Comparison of ENCODE assay signal across 26 cellular contexts in genomic region chr3:100149130-100149529, GRCh38. TPM values are rescaled to one million over a fixed set of nuclear protein-coding genes. Genes with fewer than 3 reads are reported as not detected.
DNase-seq lines count a peak whose midpoint lies in the region; ATAC-seq, FAIRE-seq and TF ChIP-seq lines count a peak whose summit lies in the region.
"Had no signal": no experiment of that assay in that cellular context is flagged by ENCODE, and none has a peak within 500 bp of the region (broad histone marks: within the 10 kb centered on the region; RNA-seq: fewer than 3 reads in every experiment).

No MANE protein-coding gene starts in this region.

- intact Hi-C loops in HepG2 (cut with micrococcal nuclease; ENCODE audit: unreplicated experiment) (no loop called here), right lobe of liver (cut with DNase I) (no loop called here), ovary (cut with DNase I) (no loop called here)

- H3K4me3 Mint-ChIP-seq in glutamatergic neuron (ENCODE audit: unreplicated experiment) = no peak overlapping the region
- H3K4me3 Mint-ChIP-seq: nephron progenitor cell; stimulated activated memory B cell treated with anti-CD40 and anti-IgM and Interleukin-4, amounts not matched to agents 10 μg/mL and 1 μg/mL and 100 μg/mL, for 72 hours had no signal

- no peak overlapping the region for H3K4me2 ChIP-seq in HepG2 (ENCODE audit: low read depth, low read length)

- H3K36me3 ChIP-seq in HepG2 (replicated peaks in 1 of 2; ENCODE audit: control insufficient read depth in 1 of 2, insufficient read depth in 2 of 2, low read length in 2 of 2) (peaks cover 0 to 11% of the 10 kb centered on the region in 2 experiments; a peak in 2 of 5 replicates), right lobe of liver (no peaks in the 10 kb centered on the region), ovary (no peaks in the 10 kb centered on the region)

- no peak for TF ChIP-seq POLR2A in HepG2 (IDR thresholded peaks at IDR 0.05; ENCODE audit: insufficient read depth in 1 of 2, low read depth in 2 of 2, low read length in 2 of 2)
- TF ChIP-seq POLR2A in right lobe of liver (IDR thresholded peaks at IDR 0.05) = no peak
- no peak for TF ChIP-seq POLR2A in ovary (IDR thresholded peaks at IDR 0.05)

- H3K9ac ChIP-seq in HepG2 (ENCODE audit: insufficient read depth, low read depth, low read length) = no peak overlapping the region

- no peak for FAIRE-seq in HepG2 (lab: Jason Lieb, UNC)
- FAIRE-seq: endothelial cell of umbilical vein, H1, TTC549 had no signal

- H3K27ac ChIP-seq in HepG2 (ENCODE audit: extremely low read length, insufficient read depth, low read length) = no peak overlapping the region
- H3K27ac ChIP-seq in right lobe of liver = no peak overlapping the region
- no peak overlapping the region for H3K27ac ChIP-seq in ovary
- H3K27ac ChIP-seq: SJCRH30 had no signal

- H3K27ac Mint-ChIP-seq in glutamatergic neuron (ENCODE audit: unreplicated experiment) = peak overlapping the region; percentile 39
- H3K27ac Mint-ChIP-seq: stimulated activated memory B cell treated with anti-CD40 and anti-IgM and Interleukin-4, amounts not matched to agents 10 μg/mL and 1 μg/mL and 100 μg/mL, for 72 hours had no signal

- no peak for TF ChIP-seq EP300 in HepG2 (IDR thresholded peaks at IDR 0.05; ENCODE audit: low read depth in 2 of 2, low read length in 2 of 2)
- no peak for TF ChIP-seq EP300 in HepG2 (CRISPR knock-in tag; IDR thresholded peaks at IDR 0.05; ENCODE audit: borderline replicate concordance)
- no peak for TF ChIP-seq EP300 in ovary (IDR thresholded peaks at IDR 0.05)

- POLR2A ChIA-PET in HepG2 (lab: Yijun Ruan, JAX) = no interaction called here

- H3K27me3 ChIP-seq in HepG2 (ENCODE audit: control insufficient read depth in 1 of 2, insufficient read depth in 2 of 2, low read length in 2 of 2) (no peaks in the 10 kb centered on the region), right lobe of liver (no peaks in the 10 kb centered on the region), ovary (no peaks in the 10 kb centered on the region)
- H3K27me3 ChIP-seq: dorsolateral prefrontal cortex, SJCRH30, suprapubic skin had no signal

- ATAC-seq in HepG2 (no peak), right lobe of liver (no peak), HG03108 (IDR thresholded peaks at IDR 0.05; ENCODE audit: unreplicated experiment) (no peak)
- ATAC-seq: stimulated activated memory B cell treated with anti-CD40 and anti-IgM and Interleukin-4, amounts not matched to agents 10 μg/mL and 1 μg/mL and 100 μg/mL, for 72 hours had no signal

- H3K4me1 Mint-ChIP-seq in glutamatergic neuron (ENCODE audit: low read depth, unreplicated experiment) = peaks cover 11% of the 10 kb centered on the region
- H3K4me1 Mint-ChIP-seq: nephron progenitor cell had no signal

- 100% methylated on average over 2 of the region's 2 CpGs for WGBS in HepG2 (ENCODE audit: low lambda C conversion rate)
- 67% methylated on average over 2 of the region's 2 CpGs for WGBS in right lobe of liver (ENCODE audit: insufficient coverage, low coverage, low lambda C conversion rate, missing lambda C conversion rate)
- WGBS in ovary, 3 donors = 69 to 85% (median 77%) methylated on average over 2 of the region's 2 CpGs

- H3K9me3 ChIP-seq in HepG2 (ENCODE audit: low read length) (peaks cover 4% of the 10 kb centered on the region; the same call in 1 of the 2 replicates), right lobe of liver (no peaks in the 10 kb centered on the region), ovary (no peaks in the 10 kb centered on the region)
- H3K9me3 ChIP-seq: SJCRH30, suprapubic skin had no signal

- no peaks in the 10 kb centered on the region for H4K20me1 ChIP-seq in HepG2 (ENCODE audit: insufficient read depth, low read length)

- no TSS peak for BruUV-seq in HepG2 (replicated peaks; lab: Mats Ljungman, UMichigan)

- no peak overlapping the region for H3K4me3 ChIP-seq in HepG2 (replicated peaks in 1 of 3; ENCODE audit: insufficient read depth in 1 of 3, low read depth in 2 of 3, low read length in 3 of 3)
- H3K4me3 ChIP-seq in right lobe of liver = no peak overlapping the region
- no peak overlapping the region for H3K4me3 ChIP-seq in ovary
- H3K4me3 ChIP-seq: dorsolateral prefrontal cortex, SJCRH30, skin epidermis, suprapubic skin had no signal

- H3K36me3 Mint-ChIP-seq in glutamatergic neuron (ENCODE audit: unreplicated experiment) = no peaks in the 10 kb centered on the region

- H3K79me2 ChIP-seq in HepG2 (ENCODE audit: insufficient read depth, low read length) = no peaks in the 10 kb centered on the region

- H3K27me3 Mint-ChIP-seq in glutamatergic neuron (ENCODE audit: unreplicated experiment) = peaks cover 2% of the 10 kb centered on the region
- H3K27me3 Mint-ChIP-seq: stimulated activated memory B cell treated with anti-CD40 and anti-IgM and Interleukin-4, amounts not matched to agents 10 μg/mL and 1 μg/mL and 100 μg/mL, for 72 hours had no signal

- TF ChIP-seq RAD21 in HepG2 (CRISPR knock-in tag; IDR thresholded peaks at IDR 0.05) = no peak

- no peak for TF ChIP-seq CTCF in HepG2 (CRISPR knock-in tag; IDR thresholded peaks at IDR 0.05)
- no peak for TF ChIP-seq CTCF in right lobe of liver (IDR thresholded peaks at IDR 0.05)
- TF ChIP-seq CTCF in glutamatergic neuron (IDR thresholded peaks at IDR 0.05; ENCODE audit: partially characterized antibody, unreplicated experiment) = no peak
- no peak for TF ChIP-seq CTCF in ovary (IDR thresholded peaks at IDR 0.05)

- in situ Hi-C loops in HepG2 (cut with HindIII; ENCODE audit: extremely low pct_ligation_motif_present, low pct_unique_long_range_greater_than_20kb) = no loop called here

- CTCF ChIA-PET in HepG2 (lab: Yijun Ruan, JAX; ENCODE audit: low intra/inter-chr PET ratio, low total read pairs) = no interaction called here

- H3K9me3 Mint-ChIP-seq in glutamatergic neuron (ENCODE audit: unreplicated experiment) = no peaks in the 10 kb centered on the region

- no peaks in the 10 kb centered on the region for H3K4me1 ChIP-seq in HepG2 (ENCODE audit: insufficient read depth, low read length)
- no peaks in the 10 kb centered on the region for H3K4me1 ChIP-seq in right lobe of liver
- H3K4me1 ChIP-seq in ovary (ENCODE audit: insufficient read depth) = peaks cover 6% of the 10 kb centered on the region
- H3K4me1 ChIP-seq: SJCRH30 had no signal

- no peak overlapping the region for H2AFZ ChIP-seq in HepG2 (ENCODE audit: low read length)

- peak; percentile 13 for DNase-seq in DMS53 (lab: John Stamatoyannopoulos, UW)
- DNase-seq in DMS53 treated with DMSO at 0.1 percent for 48 hours (lab: John Stamatoyannopoulos, UW; ENCODE audit: unreplicated experiment) = no peak
- DNase-seq in HepG2 (ENCODE audit: low spot score) = no peak
- DNase-seq in right lobe of liver = no peak
- no peak for DNase-seq in glutamatergic neuron
- DNase-seq in ovary = no peak
- no peak for DNase-seq in inferior parietal cortex (ENCODE audit: extremely low spot score)
- DNase-seq: 8988T; activated CD4-positive, alpha-beta T cell treated with anti-CD3 and anti-CD28 coated beads for 1 hour; activated naive CD4-positive, alpha-beta T cell treated with anti-CD3 and anti-CD28 coated beads, Interleukin-2, amount 50 U/mL, for 16 hours; AML-193; anterior cingulate cortex; dorsolateral prefrontal cortex; EL; head of caudate nucleus; NCI-H1092; nephron progenitor cell; SJCRH30; T-helper 1 cell had no signal

TF ChIP-seq in HepG2, 621 proteins besides CTCF, POLR2A, EP300 and RAD21:
- TF ChIP-seq IRF2 (CRISPR knock-in tag; IDR thresholded peaks at IDR 0.05) (0 out of 2 replicates have a peak, but pooled peaks have one; percentile 37), ZNF496 (CRISPR knock-in tag; IDR thresholded peaks at IDR 0.05; ENCODE audit: insufficient replicate concordance) (no peak), ZNF30 (CRISPR knock-in tag; IDR thresholded peaks at IDR 0.05) (no peak)

RNA-seq across cellular contexts. Expression of gene FILIP1L, which starts 34.8 kb away (rescaled TPM):
- total RNA-seq in HepG2 (2016; rRNA removed; fragmentation: Illumina TruSeq; extraction: Trizol) (8.1 and 10.2 TPM in 2 replicates), right lobe of liver (10 to 100 TPM in 1 of 6 experiments, 1 to 10 TPM in 4, under 1 TPM in 1; 0.97 to 10.8 (median 3.6) TPM), glutamatergic neuron (ENCODE audit: unreplicated experiment) (4.3 TPM), ovary (100 to 1,000 TPM in 4 of 7 donors, 10 to 100 TPM in 3; 23.7 to 174 (median 110) TPM)
- total RNA-seq in HepG2 (2016; cell fraction: cytosol; rRNA removed; fragmentation: Illumina TruSeq; extraction: Trizol; ENCODE audit: low read depth) = 1.0 and 1.1 TPM in 2 replicates
- total RNA-seq in HepG2 (2016; cell fraction: insoluble cytoplasmic fraction; rRNA removed; fragmentation: Illumina TruSeq; extraction: Trizol) = 7.7 and 10.2 TPM in 2 replicates
- 2.4 and 3.3 TPM in 2 replicates for total RNA-seq in HepG2 (2016; cell fraction: membrane; rRNA removed; fragmentation: Illumina TruSeq; extraction: Trizol)
- total RNA-seq in HepG2 (2016; cell fraction: nucleus; rRNA removed; fragmentation: Illumina TruSeq; extraction: Trizol) = 5.5 and 5.9 TPM in 2 replicates
- polyA plus RNA-seq in HepG2 (2011; rRNA removed) (166 and 187 TPM in 2 replicates), ovary (100 to 1,000 TPM in 1 of 2 donors, 10 to 100 TPM in 1; 78.7 to 139 TPM)
- 125 and 126 TPM in 2 replicates for polyA plus RNA-seq in HepG2 (2011; cell fraction: cytosol; rRNA removed)
- polyA plus RNA-seq in HepG2 (2011; cell fraction: nucleus; rRNA removed) = 122 and 131 TPM in 2 replicates
- polyA plus RNA-seq in HepG2 (2012) = 68.2 and 110 TPM in 2 replicates
- polyA plus RNA-seq in HepG2 (2016; cell fraction: cytosol; fragmentation: Illumina TruSeq; extraction: Trizol; ENCODE audit: low read depth) = 0.85 and 0.89 TPM in 2 replicates
- polyA plus RNA-seq in HepG2 (2016; cell fraction: insoluble cytoplasmic fraction; fragmentation: Illumina TruSeq; extraction: Trizol; ENCODE audit: low read depth) = 13.3 and 13.4 TPM in 2 replicates
- polyA plus RNA-seq in HepG2 (2016; cell fraction: membrane; fragmentation: Illumina TruSeq; extraction: Trizol; ENCODE audit: low read depth) = 1.5 and 2.1 TPM in 2 replicates
- 8.6 and 9.7 TPM in 2 replicates for polyA plus RNA-seq in HepG2 (2016; cell fraction: nucleus; fragmentation: Illumina TruSeq; extraction: Trizol; ENCODE audit: insufficient read depth, low read depth)
- 0.05 and 92.6 TPM in 2 replicates for polyA minus RNA-seq in HepG2 (2011; rRNA and poly(A)+ RNA removed; ENCODE audit: low replicate concordance)
- 131 and 135 TPM in 2 replicates for polyA minus RNA-seq in HepG2 (2011; cell fraction: cytosol; rRNA and poly(A)+ RNA removed)
- polyA minus RNA-seq in HepG2 (2011; cell fraction: nucleus; rRNA and poly(A)+ RNA removed) = 134 and 197 TPM in 2 replicates
